8 cellular contexts compared by ENCODE assay signal in the genomic region with DNA sequence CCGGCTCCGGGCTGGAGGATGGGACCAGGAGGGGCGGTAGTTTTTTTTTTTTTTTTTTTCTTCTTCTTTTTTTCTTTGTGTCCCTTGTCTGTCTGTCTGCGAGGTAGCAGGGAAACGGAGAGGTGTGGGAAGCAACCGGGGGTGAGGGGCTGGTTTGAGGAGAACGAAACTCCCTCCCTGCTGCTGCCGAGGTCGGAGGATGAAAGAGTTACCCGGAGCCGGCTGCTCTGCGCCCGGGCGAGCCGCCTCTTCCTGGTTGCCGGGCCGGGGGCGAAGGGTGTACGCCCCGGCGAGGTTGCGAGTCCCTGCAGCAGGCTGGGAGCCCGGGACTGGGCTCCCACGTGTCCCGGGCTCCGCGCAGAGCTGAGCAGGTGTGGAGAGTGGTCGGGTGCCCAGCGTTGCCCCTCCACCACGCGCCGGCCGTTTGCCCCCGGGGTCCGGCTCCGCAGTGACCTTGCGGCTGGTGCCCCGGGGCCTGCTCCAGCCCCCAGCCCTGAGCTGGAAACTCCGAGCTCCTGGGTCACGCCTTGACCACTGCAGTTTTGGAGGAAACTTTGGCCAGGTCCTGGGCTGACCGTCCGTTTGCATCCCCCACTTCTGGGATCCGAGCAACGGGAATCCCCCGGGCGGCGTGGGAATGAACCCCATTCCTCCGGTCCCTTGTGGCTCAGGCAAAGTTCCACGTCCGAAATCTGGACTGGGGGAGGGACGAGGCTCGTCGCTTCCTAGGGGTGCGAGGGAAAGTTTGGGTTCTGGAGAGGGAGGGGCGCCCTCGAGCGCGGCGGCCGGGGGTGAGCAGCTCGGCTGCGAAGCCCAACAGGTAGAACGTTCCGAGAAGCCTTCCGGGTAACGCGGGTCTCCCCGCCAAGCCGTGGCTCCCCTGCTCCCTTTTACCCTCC.
DNase-seq lines count a peak whose midpoint lies in the region; ATAC-seq and TF ChIP-seq lines count a peak whose summit lies in the region.

No MANE protein-coding gene starts in this region.

- in situ Hi-C loops in GM18951 (cut with MboI; ENCODE audit: low sequenced_read_pairs, unreplicated experiment): loop anchor here (10.0 kb wide), 1 partner anchor 73 kb away; no protein-coding TSS in a partner anchor

- DNase-seq in NT2/D1 (ENCODE audit: low read depth, low spot score): no peak
- DNase-seq in activated gamma-delta T cell (lab: John Stamatoyannopoulos, UW): peak; percentile 35
- DNase-seq in glomerular visceral epithelial cell (ENCODE audit: extremely low spot score): peak; percentile 16
- no peak for DNase-seq in LoVo (ENCODE audit: low spot score)

- no peak for ATAC-seq in GM21423 (IDR thresholded peaks at IDR 0.05; ENCODE audit: unreplicated experiment)
- no peak for ATAC-seq in HG03520 (IDR thresholded peaks at IDR 0.05; ENCODE audit: unreplicated experiment)

- peak overlapping the region; percentile 77 for H3K4me2 ChIP-seq in parathyroid adenoma (ENCODE audit: low read length)

- no peak for TF ChIP-seq CTCF in parathyroid adenoma (IDR thresholded peaks at IDR 0.05)

- H2AFZ ChIP-seq in parathyroid adenoma: peak overlapping the region; percentile 98

- no peak overlapping the region for H3K27ac ChIP-seq in parathyroid adenoma

- H3K4me3 ChIP-seq in NT2/D1 (ENCODE audit: insufficient read length, low read depth): peak overlapping the region; percentile 84
- H3K4me3 ChIP-seq in parathyroid adenoma (ENCODE audit: low read depth, low read length): peak overlapping the region; percentile 62

- TF ChIP-seq POLR2A in GM18951 (IDR thresholded peaks at IDR 0.05; ENCODE audit: extremely low read depth, insufficient read depth, insufficient read length): peak; percentile 57

- H3K27me3 ChIP-seq in NT2/D1 (ENCODE audit: insufficient read depth, insufficient read length): peaks cover 27% of the 10 kb centered on the region
- H3K27me3 ChIP-seq in parathyroid adenoma (ENCODE audit: control insufficient read depth, insufficient read depth, low read length): no peaks in the 10 kb centered on the region

- H3K79me2 ChIP-seq in parathyroid adenoma: no peaks in the 10 kb centered on the region

- H3K9ac ChIP-seq in NT2/D1 (ENCODE audit: insufficient read length, low read depth): peak overlapping the region; percentile 94
- H3K9ac ChIP-seq in parathyroid adenoma: no peak overlapping the region

- H3K36me3 ChIP-seq in NT2/D1 (ENCODE audit: insufficient read depth, insufficient read length, low read length): no peaks in the 10 kb centered on the region
- no peaks in the 10 kb centered on the region for H3K36me3 ChIP-seq in parathyroid adenoma (ENCODE audit: control insufficient read depth, insufficient read depth, low read length)

- H3K9me3 ChIP-seq in NT2/D1 (ENCODE audit: insufficient read depth, low read length) (no peaks in the 10 kb centered on the region), parathyroid adenoma (ENCODE audit: control insufficient read depth, low read length) (no peaks in the 10 kb centered on the region)

- H3K4me1 ChIP-seq in NT2/D1 (ENCODE audit: insufficient read depth, insufficient read length) (peaks cover 2% of the 10 kb centered on the region), parathyroid adenoma (peaks cover 7% of the 10 kb centered on the region)

Comparison
In these comparisons a context has a peak if more than half of its experiments do, and no peak if none do; other contexts are left out.
1. DNase-seq: peak in activated gamma-delta T cell (single experiment) and glomerular visceral epithelial cell (single experiment); none in NT2/D1 (single experiment) and LoVo (single experiment).